Comparison of ENCODE assay signal across 3 cellular contexts in the genomic region with DNA sequence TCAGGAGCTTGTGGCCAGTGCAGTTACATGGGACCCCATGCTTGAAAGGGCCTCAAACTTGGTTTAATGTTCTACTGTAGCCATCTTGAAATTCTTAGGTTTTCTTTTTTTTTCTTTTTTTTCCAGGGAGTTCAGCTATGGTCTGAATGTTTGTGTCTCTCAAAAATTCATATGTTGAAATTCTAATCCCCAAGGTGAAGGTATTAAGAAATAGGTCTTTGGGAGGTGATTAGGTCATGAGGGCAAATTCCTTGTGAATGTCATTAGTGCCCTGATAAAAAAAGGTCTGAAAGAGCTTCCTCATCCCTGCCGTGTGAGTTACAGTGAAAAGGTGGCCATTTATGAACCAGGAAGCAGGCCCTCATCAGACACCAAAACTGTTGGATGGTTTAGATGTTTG.
"Had no signal": no experiment of that assay in that cellular context is flagged by ENCODE, and none has a peak within 500 bp of the region (broad histone marks: within the 10 kb centered on the region; RNA-seq: fewer than 3 reads in every experiment).

No MANE protein-coding gene starts in this region.

- DNase-seq: GDM1, GF-D8 had no signal

- H3K4me3 ChIP-seq: GM12878 had no signal

- ATAC-seq: GM12878 had no signal
